Comparison of ENCODE assay signal across 1 cellular context in the genomic region with DNA sequence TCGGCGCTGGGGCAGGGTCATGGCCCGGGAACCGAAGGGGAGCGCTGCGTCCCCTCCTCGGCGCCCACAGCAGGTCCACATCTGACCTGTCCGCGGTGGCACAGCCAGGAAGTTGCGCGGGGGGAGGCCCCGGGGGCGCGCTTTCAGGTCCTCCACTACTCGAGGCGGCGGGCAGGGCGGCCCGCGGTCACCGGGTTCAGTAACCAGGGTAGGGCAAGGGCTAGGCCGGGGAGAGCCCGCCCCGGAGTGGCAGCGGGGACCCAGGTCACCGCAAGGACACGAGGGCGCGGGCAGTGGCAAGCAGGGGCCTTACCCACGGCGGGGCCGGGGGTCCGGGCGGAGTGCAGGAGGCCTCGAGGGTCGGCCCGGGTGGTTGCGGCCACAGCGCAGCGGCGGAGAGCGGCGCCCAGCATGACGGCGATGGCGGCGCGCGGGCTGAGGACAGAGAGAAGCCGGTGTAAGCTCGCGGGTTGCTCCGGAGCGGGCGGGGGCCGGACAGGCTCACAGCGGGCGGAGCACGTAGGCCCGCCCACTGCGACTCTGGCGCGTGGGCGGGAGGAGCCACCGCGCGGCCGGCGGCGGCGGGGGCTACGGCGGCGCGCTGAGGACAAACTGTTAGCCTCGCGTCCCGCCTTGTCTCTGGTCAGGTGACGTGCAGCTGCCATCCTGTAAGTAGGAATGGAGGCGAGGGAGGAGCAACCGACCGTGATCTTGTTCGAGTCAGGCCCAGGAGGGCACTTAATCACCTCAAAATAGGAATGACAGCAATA.
A peak's percentile ranks its signal among the peaks of the same experiment; 100 is the strongest.
TF ChIP-seq lines count a peak whose summit lies in the region.

Gene COX5A, minus strand, starts transcription at position 472 of the 770 bp plus-strand sequence. Its CDS starts 59 bp downstream, at position 413.

TF ChIP-seq in GM23338, 12 proteins besides CTCF, POLR2A, EP300 and RAD21:
- TF ChIP-seq, protein P1, sequence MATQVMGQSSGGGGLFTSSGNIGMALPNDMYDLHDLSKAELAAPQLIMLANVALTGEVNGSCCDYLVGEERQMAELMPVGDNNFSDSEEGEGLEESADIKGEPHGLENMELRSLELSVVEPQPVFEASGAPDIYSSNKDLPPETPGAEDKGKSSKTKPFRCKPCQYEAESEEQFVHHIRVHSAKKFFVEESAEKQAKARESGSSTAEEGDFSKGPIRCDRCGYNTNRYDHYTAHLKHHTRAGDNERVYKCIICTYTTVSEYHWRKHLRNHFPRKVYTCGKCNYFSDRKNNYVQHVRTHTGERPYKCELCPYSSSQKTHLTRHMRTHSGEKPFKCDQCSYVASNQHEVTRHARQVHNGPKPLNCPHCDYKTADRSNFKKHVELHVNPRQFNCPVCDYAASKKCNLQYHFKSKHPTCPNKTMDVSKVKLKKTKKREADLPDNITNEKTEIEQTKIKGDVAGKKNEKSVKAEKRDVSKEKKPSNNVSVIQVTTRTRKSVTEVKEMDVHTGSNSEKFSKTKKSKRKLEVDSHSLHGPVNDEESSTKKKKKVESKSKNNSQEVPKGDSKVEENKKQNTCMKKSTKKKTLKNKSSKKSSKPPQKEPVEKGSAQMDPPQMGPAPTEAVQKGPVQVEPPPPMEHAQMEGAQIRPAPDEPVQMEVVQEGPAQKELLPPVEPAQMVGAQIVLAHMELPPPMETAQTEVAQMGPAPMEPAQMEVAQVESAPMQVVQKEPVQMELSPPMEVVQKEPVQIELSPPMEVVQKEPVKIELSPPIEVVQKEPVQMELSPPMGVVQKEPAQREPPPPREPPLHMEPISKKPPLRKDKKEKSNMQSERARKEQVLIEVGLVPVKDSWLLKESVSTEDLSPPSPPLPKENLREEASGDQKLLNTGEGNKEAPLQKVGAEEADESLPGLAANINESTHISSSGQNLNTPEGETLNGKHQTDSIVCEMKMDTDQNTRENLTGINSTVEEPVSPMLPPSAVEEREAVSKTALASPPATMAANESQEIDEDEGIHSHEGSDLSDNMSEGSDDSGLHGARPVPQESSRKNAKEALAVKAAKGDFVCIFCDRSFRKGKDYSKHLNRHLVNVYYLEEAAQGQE (IDR thresholded peaks at IDR 0.05; ENCODE audit: unreplicated experiment): no peak
- TF ChIP-seq EZH2 (IDR thresholded peaks at IDR 0.05; ENCODE audit: low read depth, unreplicated experiment) (no peak), STAT1 (IDR thresholded peaks at IDR 0.05; ENCODE audit: unreplicated experiment) (no peak), ZNF462 (CRISPR knock-in tag; IDR thresholded peaks at IDR 0.05) (no peak), NANOG (IDR thresholded peaks at IDR 0.05; ENCODE audit: borderline replicate concordance) (no peak), ZNF114 (CRISPR knock-in tag; IDR thresholded peaks at IDR 0.05) (no peak), ZNF331 (CRISPR knock-in tag; IDR thresholded peaks at IDR 0.05; ENCODE audit: low read depth) (no peak), CREB1 (CRISPR knock-in tag; IDR thresholded peaks at IDR 0.05; ENCODE audit: low read depth) (peak; percentile 80), JUNB (IDR thresholded peaks at IDR 0.05; ENCODE audit: unreplicated experiment) (no peak), POLR2AphosphoS5 (IDR thresholded peaks at IDR 0.05; ENCODE audit: low read depth) (peak; percentile 95), EZH2phosphoT487 (IDR thresholded peaks at IDR 0.05; ENCODE audit: unreplicated experiment) (no peak)
- TF ChIP-seq, protein P2, sequence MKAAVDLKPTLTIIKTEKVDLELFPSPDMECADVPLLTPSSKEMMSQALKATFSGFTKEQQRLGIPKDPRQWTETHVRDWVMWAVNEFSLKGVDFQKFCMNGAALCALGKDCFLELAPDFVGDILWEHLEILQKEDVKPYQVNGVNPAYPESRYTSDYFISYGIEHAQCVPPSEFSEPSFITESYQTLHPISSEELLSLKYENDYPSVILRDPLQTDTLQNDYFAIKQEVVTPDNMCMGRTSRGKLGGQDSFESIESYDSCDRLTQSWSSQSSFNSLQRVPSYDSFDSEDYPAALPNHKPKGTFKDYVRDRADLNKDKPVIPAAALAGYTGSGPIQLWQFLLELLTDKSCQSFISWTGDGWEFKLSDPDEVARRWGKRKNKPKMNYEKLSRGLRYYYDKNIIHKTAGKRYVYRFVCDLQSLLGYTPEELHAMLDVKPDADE (IDR thresholded peaks at IDR 0.05): 0 out of 2 replicates have a peak, but pooled peaks have one; percentile 57
TF ChIP-seq in GM23338: peak in this region for 3.
